Comparison of ENCODE assay signal across 19 cellular contexts in the genomic region with DNA sequence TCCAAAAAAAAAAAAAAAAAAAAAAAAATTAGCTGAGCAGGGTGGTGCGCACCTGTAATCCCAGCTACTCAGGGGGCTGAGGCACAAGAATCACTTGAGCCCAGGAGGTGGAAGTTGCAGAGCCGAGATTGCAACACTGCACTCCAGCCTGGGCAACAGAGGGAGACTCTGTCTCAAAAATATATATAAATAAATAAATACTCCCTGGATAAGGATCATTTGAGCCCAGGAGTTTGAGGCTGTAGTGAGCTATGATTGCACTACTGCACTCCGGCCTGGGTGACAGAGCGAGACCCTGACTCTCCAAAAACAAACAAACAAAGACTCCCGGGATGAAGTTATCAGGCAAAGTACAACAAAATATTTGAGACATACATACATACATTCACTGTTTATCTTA. TPM values are rescaled to one million over a fixed set of nuclear protein-coding genes. Genes with fewer than 3 reads are reported as not detected.
DNase-seq lines count a peak whose midpoint lies in the region; ATAC-seq, FAIRE-seq and TF ChIP-seq lines count a peak whose summit lies in the region.
"Had no signal": no experiment of that assay in that cellular context is flagged by ENCODE, and none has a peak within 500 bp of the region (broad histone marks: within the 10 kb centered on the region; RNA-seq: fewer than 3 reads in every experiment).

No MANE protein-coding gene starts in this region.

- no peak overlapping the region for H3K9ac ChIP-seq in HepG2 (ENCODE audit: insufficient read depth, low read depth, low read length)
- peak overlapping the region; percentile 75 for H3K9ac ChIP-seq in keratinocyte (ENCODE audit: control insufficient read depth, extremely low read depth, insufficient read depth, low read length)

- peak; percentile 8 for FAIRE-seq in HepG2 (lab: Jason Lieb, UNC)
- FAIRE-seq in keratinocyte (lab: Jason Lieb, UNC) = no peak
- FAIRE-seq: TTC549 had no signal

- H3K4me2 ChIP-seq in HepG2 (ENCODE audit: low read depth, low read length) = peak overlapping the region; percentile 74
- H3K4me2 ChIP-seq in keratinocyte (ENCODE audit: control insufficient read depth, extremely low read depth, insufficient read depth, low read depth, low read length) = peak overlapping the region; percentile 89

- no peaks in the 10 kb centered on the region for H3K9me1 ChIP-seq in keratinocyte (ENCODE audit: control insufficient read depth, extremely low read depth, insufficient read depth, low read length)

- peaks cover 20% of the 10 kb centered on the region for H3K4me1 Mint-ChIP-seq in activated T-helper 17 cell treated with anti-CD3 and anti-CD28 coated beads, Interleukin-2, amount 50 U/mL, for 72 hours
- H3K4me1 Mint-ChIP-seq in T-helper 2 cell treated with Interferon-gamma antibody and Interleukin-4, amounts not matched to agents 5 μg/mL and 100 μg/mL, for 36 hours (ENCODE audit: low read depth) = peaks cover 22% of the 10 kb centered on the region
- peaks cover 42% of the 10 kb centered on the region for H3K4me1 Mint-ChIP-seq in activated naive CD4-positive, alpha-beta T cell treated with anti-CD3 and anti-CD28 coated beads, Interleukin-2, amount 10 ng/mL, durations not matched to agents 7 days and 5 days
- peaks cover 12 to 23% of the 10 kb centered on the region in 2 donors for H3K4me1 Mint-ChIP-seq in natural killer cell

- no peak for TF ChIP-seq RAD21 in HepG2 (CRISPR knock-in tag; IDR thresholded peaks at IDR 0.05)

- H3K4me3 Mint-ChIP-seq in activated T-helper 17 cell treated with anti-CD3 and anti-CD28 coated beads, Interleukin-2, amount 50 U/mL, for 72 hours = peak overlapping the region; percentile 32
- no peak overlapping the region for H3K4me3 Mint-ChIP-seq in T-helper 2 cell treated with Interferon-gamma antibody and Interleukin-4, amounts not matched to agents 5 μg/mL and 100 μg/mL, for 36 hours
- H3K4me3 Mint-ChIP-seq in activated naive CD4-positive, alpha-beta T cell treated with anti-CD3 and anti-CD28 coated beads, Interleukin-2, amount 10 ng/mL, durations not matched to agents 7 days and 5 days = no peak overlapping the region
- no peak overlapping the region for H3K4me3 Mint-ChIP-seq in natural killer cell
- H3K4me3 Mint-ChIP-seq: activated CD8-positive, alpha-beta T cell treated with anti-CD3 and anti-CD28 coated beads for 36 hours; effector memory CD8-positive, alpha-beta T cell had no signal

- DNase-seq in HepG2 (ENCODE audit: low spot score) (no peak), right lobe of liver (no peak), keratinocyte (ENCODE audit: low read depth, low spot score) (no peak), ureter (ENCODE audit: low spot score) (peak; percentile 43), natural killer cell (no peak)
- DNase-seq in T-helper 2 cell treated with Interferon-gamma antibody and Interleukin-4, amounts not matched to agents 5 μg/mL and 100 μg/mL, for 36 hours (ENCODE audit: low spot score) = no peak
- no peak for DNase-seq in activated naive CD4-positive, alpha-beta T cell treated with anti-CD3 and anti-CD28 coated beads, Interleukin-2, amount 10 ng/mL, durations not matched to agents 7 days and 5 days
- DNase-seq: activated naive CD4-positive, alpha-beta T cell; effector memory CD8-positive, alpha-beta T cell; gastrocnemius medialis; mucosa of descending colon; NCI-H2107; NK-92 treated with Interleukin-12 subunit alpha and Interleukin-12 subunit beta, amount 100 ng/mL, for 24 hours; spleen had no signal

- TF ChIP-seq CTCF in HepG2 (CRISPR knock-in tag; IDR thresholded peaks at IDR 0.05) = peak; percentile 48
- no peak for TF ChIP-seq CTCF in right lobe of liver (IDR thresholded peaks at IDR 0.05)
- TF ChIP-seq CTCF in keratinocyte (optimal IDR thresholded peaks at IDR 0.05 in 1 of 3, IDR thresholded peaks at IDR 0.05 in 1 of 3, conservative IDR thresholded peaks at IDR 0.05 in 1 of 3; ENCODE audit: extremely low read depth in 1 of 3, insufficient read depth in 2 of 3, low read length in 3 of 3) = no peak
- no peak for TF ChIP-seq CTCF in natural killer cell (IDR thresholded peaks at IDR 0.05)

- no peaks in the 10 kb centered on the region for H3K27me3 Mint-ChIP-seq in activated T-helper 17 cell treated with anti-CD3 and anti-CD28 coated beads, Interleukin-2, amount 50 U/mL, for 72 hours
- no peaks in the 10 kb centered on the region for H3K27me3 Mint-ChIP-seq in T-helper 2 cell treated with Interferon-gamma antibody and Interleukin-4, amounts not matched to agents 5 μg/mL and 100 μg/mL, for 36 hours (ENCODE audit: low read depth)
- no peaks in the 10 kb centered on the region for H3K27me3 Mint-ChIP-seq in activated naive CD4-positive, alpha-beta T cell treated with anti-CD3 and anti-CD28 coated beads, Interleukin-2, amount 10 ng/mL, durations not matched to agents 7 days and 5 days
- H3K27me3 Mint-ChIP-seq in natural killer cell (ENCODE audit: low read depth in 2 of 2) = no peaks in the 10 kb centered on the region
- H3K27me3 Mint-ChIP-seq: activated CD8-positive, alpha-beta T cell treated with anti-CD3 and anti-CD28 coated beads for 36 hours; effector memory CD8-positive, alpha-beta T cell had no signal

- ATAC-seq in HepG2 (no peak), right lobe of liver (no peak), natural killer cell (no peak)
- ATAC-seq in activated T-helper 17 cell treated with anti-CD3 and anti-CD28 coated beads, Interleukin-2, amount 50 U/mL, for 72 hours (replicated peaks) = no peak
- ATAC-seq: activated CD8-positive, alpha-beta T cell treated with anti-CD3 and anti-CD28 coated beads for 36 hours; effector memory CD8-positive, alpha-beta T cell; gastrocnemius medialis; mucosa of descending colon had no signal

- in situ Hi-C loops in HepG2 (cut with HindIII; ENCODE audit: extremely low pct_ligation_motif_present, low pct_unique_long_range_greater_than_20kb) = loop anchor here (5.0 to 10.0 kb wide), 2 partner anchors 60 to 303 kb away; partner anchors contain the start of gene PTPN11

- peaks cover 21% of the 10 kb centered on the region for H3K79me2 ChIP-seq in HepG2 (ENCODE audit: insufficient read depth, low read length)
- peaks cover 21% of the 10 kb centered on the region for H3K79me2 ChIP-seq in keratinocyte (ENCODE audit: control insufficient read depth, insufficient read depth, low read length)

- WGBS in HepG2 (ENCODE audit: low lambda C conversion rate) = 2% methylated on average over 5 of the region's 5 CpGs
- 73% methylated on average over 5 of the region's 5 CpGs for WGBS in right lobe of liver (ENCODE audit: insufficient coverage, low coverage, low lambda C conversion rate, missing lambda C conversion rate)

- no peak overlapping the region for H2AFZ ChIP-seq in HepG2 (ENCODE audit: low read length)
- peak overlapping the region; percentile 56 for H2AFZ ChIP-seq in keratinocyte (ENCODE audit: control insufficient read depth, low read length)

- intact Hi-C loops in HepG2 (cut with micrococcal nuclease; ENCODE audit: unreplicated experiment) = loop anchor here (5.0 kb wide), 1 partner anchor 60 kb away; no protein-coding TSS in a partner anchor
- intact Hi-C loops in right lobe of liver (cut with DNase I) = no loop called here
- intact Hi-C loops in natural killer cell (cut with micrococcal nuclease) = no loop called here

- no peak for TF ChIP-seq EP300 in HepG2 (IDR thresholded peaks at IDR 0.05; ENCODE audit: low read depth in 2 of 2, low read length in 2 of 2)
- TF ChIP-seq EP300 in HepG2 (CRISPR knock-in tag; IDR thresholded peaks at IDR 0.05; ENCODE audit: borderline replicate concordance) = no peak

- peaks cover 20% of the 10 kb centered on the region for H3K36me3 Mint-ChIP-seq in activated T-helper 17 cell treated with anti-CD3 and anti-CD28 coated beads, Interleukin-2, amount 50 U/mL, for 72 hours (ENCODE audit: low read depth)
- peaks cover 1% of the 10 kb centered on the region for H3K36me3 Mint-ChIP-seq in T-helper 2 cell treated with Interferon-gamma antibody and Interleukin-4, amounts not matched to agents 5 μg/mL and 100 μg/mL, for 36 hours (ENCODE audit: low read depth)
- H3K36me3 Mint-ChIP-seq in activated naive CD4-positive, alpha-beta T cell treated with anti-CD3 and anti-CD28 coated beads, Interleukin-2, amount 10 ng/mL, durations not matched to agents 7 days and 5 days = peaks cover 7% of the 10 kb centered on the region
- H3K36me3 Mint-ChIP-seq in natural killer cell = no peaks in the 10 kb centered on the region

- no peaks in the 10 kb centered on the region for H3K9me3 ChIP-seq in HepG2 (ENCODE audit: low read length)
- no peaks in the 10 kb centered on the region for H3K9me3 ChIP-seq in right lobe of liver
- H3K9me3 ChIP-seq in keratinocyte (ENCODE audit: control insufficient read depth, low read depth, low read length) = no peaks in the 10 kb centered on the region
- H3K9me3 ChIP-seq: gastrocnemius medialis, mucosa of descending colon, ovary, SJSA1, spleen had no signal

- H4K20me1 ChIP-seq in HepG2 (ENCODE audit: insufficient read depth, low read length) = 0 out of 2 replicates have a peak, but pooled peaks cover 2% of the 10 kb centered on the region
- peaks cover 4% of the 10 kb centered on the region for H4K20me1 ChIP-seq in keratinocyte (ENCODE audit: control insufficient read depth, extremely low read depth, insufficient read depth, low read length)

- POLR2A ChIA-PET in HepG2 (lab: Yijun Ruan, JAX) = interaction anchor here (0.9 to 9.5 kb wide), 2 partner anchors 12 to 14 kb away, joined by 3 to 85 read pairs; partner anchors contain the start of gene TRAFD1

- H3K4me3 ChIP-seq in HepG2 (replicated peaks in 1 of 3; ENCODE audit: insufficient read depth in 1 of 3, low read depth in 2 of 3, low read length in 3 of 3) (peak overlapping the region in 1 of 3 experiments; percentile 23; a peak in 2 of 6 replicates), right lobe of liver (no peak overlapping the region), keratinocyte (ENCODE audit: control insufficient read depth in 2 of 3, extremely low read depth in 1 of 3, insufficient read depth in 2 of 3, low read depth in 1 of 3, low read length in 3 of 3) (peak overlapping the region in 2 of 3 experiments; percentile 30 to 50)
- H3K4me3 ChIP-seq: gastrocnemius medialis, mucosa of descending colon, ovary, SJSA1, spleen had no signal

- H3K27ac ChIP-seq in HepG2 (ENCODE audit: extremely low read length, insufficient read depth, low read length) (peak overlapping the region; percentile 24), right lobe of liver (no peak overlapping the region), keratinocyte (ENCODE audit: control insufficient read depth, insufficient read depth, low read length) (peak overlapping the region; percentile 96)
- H3K27ac ChIP-seq: gastrocnemius medialis, ovary, SJSA1, spleen had no signal

- H3K36me3 ChIP-seq in HepG2 (replicated peaks in 1 of 2; ENCODE audit: control insufficient read depth in 1 of 2, insufficient read depth in 2 of 2, low read length in 2 of 2) (no peaks in the 10 kb centered on the region), right lobe of liver (no peaks in the 10 kb centered on the region), keratinocyte (ENCODE audit: control insufficient read depth in 2 of 2, extremely low read depth in 1 of 2, insufficient read depth in 2 of 2, low read length in 2 of 2) (no peaks in the 10 kb centered on the region)
- H3K36me3 ChIP-seq: gastrocnemius medialis, ovary, spleen had no signal

- peak overlapping the region; percentile 50 for H3K27ac Mint-ChIP-seq in activated T-helper 17 cell treated with anti-CD3 and anti-CD28 coated beads, Interleukin-2, amount 50 U/mL, for 72 hours
- H3K27ac Mint-ChIP-seq in T-helper 2 cell treated with Interferon-gamma antibody and Interleukin-4, amounts not matched to agents 5 μg/mL and 100 μg/mL, for 36 hours = no peak overlapping the region
- H3K27ac Mint-ChIP-seq in activated naive CD4-positive, alpha-beta T cell treated with anti-CD3 and anti-CD28 coated beads, Interleukin-2, amount 10 ng/mL, durations not matched to agents 7 days and 5 days = no peak overlapping the region
- H3K27ac Mint-ChIP-seq in natural killer cell = no peak overlapping the region
- H3K27ac Mint-ChIP-seq: effector memory CD8-positive, alpha-beta T cell had no signal

- CTCF ChIA-PET in HepG2 (lab: Yijun Ruan, JAX; ENCODE audit: low intra/inter-chr PET ratio, low total read pairs) = no interaction called here
- CTCF ChIA-PET in activated naive CD4-positive, alpha-beta T cell treated with anti-CD3 and anti-CD28 coated beads, Interleukin-2, amount 10 ng/mL, durations not matched to agents 7 days and 5 days (lab: Charles Lee) = no interaction called here

- H3K9me3 Mint-ChIP-seq in activated T-helper 17 cell treated with anti-CD3 and anti-CD28 coated beads, Interleukin-2, amount 50 U/mL, for 72 hours = no peaks in the 10 kb centered on the region
- H3K9me3 Mint-ChIP-seq in T-helper 2 cell treated with Interferon-gamma antibody and Interleukin-4, amounts not matched to agents 5 μg/mL and 100 μg/mL, for 36 hours = no peaks in the 10 kb centered on the region
- no peaks in the 10 kb centered on the region for H3K9me3 Mint-ChIP-seq in activated naive CD4-positive, alpha-beta T cell treated with anti-CD3 and anti-CD28 coated beads, Interleukin-2, amount 10 ng/mL, durations not matched to agents 7 days and 5 days
- H3K9me3 Mint-ChIP-seq in natural killer cell = no peaks in the 10 kb centered on the region
- H3K9me3 Mint-ChIP-seq: activated CD8-positive, alpha-beta T cell treated with anti-CD3 and anti-CD28 coated beads for 36 hours; effector memory CD8-positive, alpha-beta T cell had no signal

- dilution Hi-C loops in keratinocyte (cut with MboI; ENCODE audit: extremely low pct_ligation_motif_present, low sequenced_read_pairs) = no loop called here

- TF ChIP-seq POLR2A in HepG2 (IDR thresholded peaks at IDR 0.05; ENCODE audit: insufficient read depth in 1 of 2, low read depth in 2 of 2, low read length in 2 of 2) (no peak), right lobe of liver (IDR thresholded peaks at IDR 0.05) (no peak)

- H3K27me3 ChIP-seq in HepG2 (ENCODE audit: control insufficient read depth in 1 of 2, insufficient read depth in 2 of 2, low read length in 2 of 2) (no peaks in the 10 kb centered on the region; a peak in 1 of 5 replicates), right lobe of liver (no peaks in the 10 kb centered on the region), keratinocyte (ENCODE audit: control insufficient read depth, extremely low read depth, insufficient read depth, low read length) (no peaks in the 10 kb centered on the region)
- H3K27me3 ChIP-seq: gastrocnemius medialis, ovary, SJSA1, spleen had no signal

- peaks cover 46% of the 10 kb centered on the region for H3K4me1 ChIP-seq in HepG2 (ENCODE audit: insufficient read depth, low read length)
- peaks cover 0 to 17% (median 3%) of the 10 kb centered on the region in 4 donors for H3K4me1 ChIP-seq in right lobe of liver
- H3K4me1 ChIP-seq in keratinocyte (ENCODE audit: control insufficient read depth, extremely low read depth, insufficient read depth, low read length) = peaks cover 30% of the 10 kb centered on the region

- no TSS peak for BruUV-seq in HepG2 (replicated peaks; lab: Mats Ljungman, UMichigan)

RNA-seq across cellular contexts. Expression of gene NAA25, which starts 3.3 kb away (rescaled TPM):
- 32.0 and 36.1 TPM in 2 replicates for total RNA-seq in HepG2 (2016; rRNA removed; fragmentation: Illumina TruSeq; extraction: Trizol)
- total RNA-seq in HepG2 (2016; cell fraction: cytosol; rRNA removed; fragmentation: Illumina TruSeq; extraction: Trizol; ENCODE audit: low read depth) = 7.7 and 9.0 TPM in 2 replicates
- 29.7 and 38.3 TPM in 2 replicates for total RNA-seq in HepG2 (2016; cell fraction: insoluble cytoplasmic fraction; rRNA removed; fragmentation: Illumina TruSeq; extraction: Trizol)
- 10.6 and 12.3 TPM in 2 replicates for total RNA-seq in HepG2 (2016; cell fraction: membrane; rRNA removed; fragmentation: Illumina TruSeq; extraction: Trizol)
- total RNA-seq in HepG2 (2016; cell fraction: nucleus; rRNA removed; fragmentation: Illumina TruSeq; extraction: Trizol) = 40.0 and 40.4 TPM in 2 replicates
- polyA plus RNA-seq in HepG2 (2011; rRNA removed) = 11.4 and 13.5 TPM in 2 replicates
- 4.5 and 7.2 TPM in 2 replicates for polyA plus RNA-seq in HepG2 (2011; cell fraction: cytosol; rRNA removed)
- 10.3 and 12.1 TPM in 2 replicates for polyA plus RNA-seq in HepG2 (2011; cell fraction: nucleus; rRNA removed)
- 14.4 and 16.1 TPM in 2 replicates for polyA plus RNA-seq in HepG2 (2012)
- 1.2 and 1.4 TPM in 2 replicates for polyA plus RNA-seq in HepG2 (2016; cell fraction: cytosol; fragmentation: Illumina TruSeq; extraction: Trizol; ENCODE audit: low read depth)
- 16.8 and 17.4 TPM in 2 replicates for polyA plus RNA-seq in HepG2 (2016; cell fraction: insoluble cytoplasmic fraction; fragmentation: Illumina TruSeq; extraction: Trizol; ENCODE audit: low read depth)
- 2.8 and 3.2 TPM in 2 replicates for polyA plus RNA-seq in HepG2 (2016; cell fraction: membrane; fragmentation: Illumina TruSeq; extraction: Trizol; ENCODE audit: low read depth)
- 32.7 and 35.6 TPM in 2 replicates for polyA plus RNA-seq in HepG2 (2016; cell fraction: nucleus; fragmentation: Illumina TruSeq; extraction: Trizol; ENCODE audit: insufficient read depth, low read depth)
- 17.6 and 43.3 TPM in 2 replicates for polyA minus RNA-seq in HepG2 (2011; rRNA and poly(A)+ RNA removed; ENCODE audit: low replicate concordance)
- polyA minus RNA-seq in HepG2 (2011; cell fraction: cytosol; rRNA and poly(A)+ RNA removed) = 21.9 and 26.3 TPM in 2 replicates
- polyA minus RNA-seq in HepG2 (2011; cell fraction: nucleus; rRNA and poly(A)+ RNA removed) = 40.7 and 48.1 TPM in 2 replicates
- 10 to 100 TPM in 5 of 6 experiments, 1 to 10 TPM in 1; 9.7 to 11.8 (median 10.8) TPM for total RNA-seq in right lobe of liver
- 10 to 100 TPM; 37.0 to 45.7 TPM for total RNA-seq in activated T-helper 17 cell treated with anti-CD3 and anti-CD28 coated beads, Interleukin-2, amount 50 U/mL, for 72 hours
- 18.9 to 26.1 TPM (median 20.3 TPM) in 3 replicates for polyA plus RNA-seq in keratinocyte
- 16.4 TPM for polyA plus RNA-seq in keratinocyte (2011; ENCODE audit: low read depth)
- polyA plus RNA-seq in keratinocyte (2011; cell fraction: cytosol; rRNA removed) = 7.1 and 18.5 TPM in 2 replicates
- polyA plus RNA-seq in keratinocyte (2011; cell fraction: nucleus; rRNA removed) = 40.1 and 45.0 TPM in 2 replicates
- 12.6 and 13.3 TPM in 2 replicates for polyA plus RNA-seq in keratinocyte (2012; ENCODE audit: low replicate concordance)
- polyA minus RNA-seq in keratinocyte = 20.6 to 47.8 TPM (median 36.4 TPM) in 3 replicates
- polyA minus RNA-seq in keratinocyte (2011; cell fraction: cytosol; rRNA and poly(A)+ RNA removed) = 8.8 TPM
- polyA minus RNA-seq in keratinocyte (2011; cell fraction: nucleus; rRNA and poly(A)+ RNA removed) = 24.4 and 54.2 TPM in 2 replicates
- 60.0 TPM for total RNA-seq in ureter
- total RNA-seq in natural killer cell = 10 to 100 TPM; 25.8 to 34.4 (median 30.7) TPM

RNA-seq across cellular contexts. Expression of gene TRAFD1, which starts 13.4 kb away (rescaled TPM):
- 20.9 and 27.8 TPM in 2 replicates for total RNA-seq in HepG2 (2016; rRNA removed; fragmentation: Illumina TruSeq; extraction: Trizol)
- 3.3 and 3.6 TPM in 2 replicates for total RNA-seq in HepG2 (2016; cell fraction: cytosol; rRNA removed; fragmentation: Illumina TruSeq; extraction: Trizol; ENCODE audit: low read depth)
- total RNA-seq in HepG2 (2016; cell fraction: insoluble cytoplasmic fraction; rRNA removed; fragmentation: Illumina TruSeq; extraction: Trizol) = 20.5 and 24.2 TPM in 2 replicates
- 7.6 and 9.4 TPM in 2 replicates for total RNA-seq in HepG2 (2016; cell fraction: membrane; rRNA removed; fragmentation: Illumina TruSeq; extraction: Trizol)
- total RNA-seq in HepG2 (2016; cell fraction: nucleus; rRNA removed; fragmentation: Illumina TruSeq; extraction: Trizol) = 16.1 and 18.7 TPM in 2 replicates
- polyA plus RNA-seq in HepG2 (2011; rRNA removed) = 9.5 and 10.4 TPM in 2 replicates
- 8.7 and 9.7 TPM in 2 replicates for polyA plus RNA-seq in HepG2 (2011; cell fraction: cytosol; rRNA removed)
- polyA plus RNA-seq in HepG2 (2011; cell fraction: nucleus; rRNA removed) = 9.1 and 10.4 TPM in 2 replicates
- 8.9 and 13.3 TPM in 2 replicates for polyA plus RNA-seq in HepG2 (2012)
- 1.0 and 1.5 TPM in 2 replicates for polyA plus RNA-seq in HepG2 (2016; cell fraction: cytosol; fragmentation: Illumina TruSeq; extraction: Trizol; ENCODE audit: low read depth)
- 20.8 and 21.2 TPM in 2 replicates for polyA plus RNA-seq in HepG2 (2016; cell fraction: insoluble cytoplasmic fraction; fragmentation: Illumina TruSeq; extraction: Trizol; ENCODE audit: low read depth)
- polyA plus RNA-seq in HepG2 (2016; cell fraction: membrane; fragmentation: Illumina TruSeq; extraction: Trizol; ENCODE audit: low read depth) = 3.1 TPM in 2 replicates
- 14.6 and 15.4 TPM in 2 replicates for polyA plus RNA-seq in HepG2 (2016; cell fraction: nucleus; fragmentation: Illumina TruSeq; extraction: Trizol; ENCODE audit: insufficient read depth, low read depth)
- polyA minus RNA-seq in HepG2 (2011; rRNA and poly(A)+ RNA removed; ENCODE audit: low replicate concordance) = 8.1 and 43.5 TPM in 2 replicates
- polyA minus RNA-seq in HepG2 (2011; cell fraction: cytosol; rRNA and poly(A)+ RNA removed) = 5.2 and 7.2 TPM in 2 replicates
- 12.0 and 15.9 TPM in 2 replicates for polyA minus RNA-seq in HepG2 (2011; cell fraction: nucleus; rRNA and poly(A)+ RNA removed)
- total RNA-seq in right lobe of liver = 10 to 100 TPM in 3 of 6 experiments, 1 to 10 TPM in 3; 6.3 to 14.9 (median 10.3) TPM
- 10 to 100 TPM; 29.7 to 50.0 TPM for total RNA-seq in activated T-helper 17 cell treated with anti-CD3 and anti-CD28 coated beads, Interleukin-2, amount 50 U/mL, for 72 hours
- polyA plus RNA-seq in keratinocyte = 23.7 to 33.1 TPM (median 25.6 TPM) in 3 replicates
- 22.5 TPM for polyA plus RNA-seq in keratinocyte (2011; ENCODE audit: low read depth)
- 19.4 and 26.8 TPM in 2 replicates for polyA plus RNA-seq in keratinocyte (2011; cell fraction: cytosol; rRNA removed)
- 38.6 and 43.0 TPM in 2 replicates for polyA plus RNA-seq in keratinocyte (2011; cell fraction: nucleus; rRNA removed)
- polyA plus RNA-seq in keratinocyte (2012; ENCODE audit: low replicate concordance) = 20.2 and 24.3 TPM in 2 replicates
- polyA minus RNA-seq in keratinocyte = 12.3 to 37.4 TPM (median 33.8 TPM) in 3 replicates
- 13.4 TPM for polyA minus RNA-seq in keratinocyte (2011; cell fraction: cytosol; rRNA and poly(A)+ RNA removed)
- 15.7 and 24.7 TPM in 2 replicates for polyA minus RNA-seq in keratinocyte (2011; cell fraction: nucleus; rRNA and poly(A)+ RNA removed)
- 37.0 TPM for total RNA-seq in ureter
- 10 to 100 TPM; 35.8 to 45.3 (median 45.2) TPM for total RNA-seq in natural killer cell

Comparison
In these comparisons a context has a peak if more than half of its experiments do, and no peak if none do; other contexts are left out.
1. H3K27ac ChIP-seq: peak in HepG2 (single experiment) and keratinocyte (single experiment); none in right lobe of liver (0 of 3).
2. H3K4me3 ChIP-seq: peak in keratinocyte (2 of 3); none in right lobe of liver (0 of 3).